In genomic region chr2:96869281-96869823, GRCh38 we compare ENCODE assay signal across 8 cellular contexts. TPM values are rescaled to one million over a fixed set of nuclear protein-coding genes. Genes with fewer than 3 reads are reported as not detected.
A peak's percentile ranks its signal among the peaks of the same experiment; 100 is the strongest.
DNase-seq lines count a peak whose midpoint lies in the region; ATAC-seq, FAIRE-seq and TF ChIP-seq lines count a peak whose summit lies in the region.

No MANE protein-coding gene starts in this region.

- H2AFZ ChIP-seq in smooth muscle cell (ENCODE audit: low read depth), result peak overlapping the region; percentile 36

- H3K36me3 ChIP-seq in MG63, result peaks cover 28% of the 10 kb centered on the region
- peaks cover 15% of the 10 kb centered on the region for H3K36me3 ChIP-seq in bronchial epithelial cell (ENCODE audit: control insufficient read depth, insufficient read depth, low read length)
- no peaks in the 10 kb centered on the region for H3K36me3 ChIP-seq in smooth muscle cell (ENCODE audit: low read depth)

- H3F3A ChIP-seq in smooth muscle cell (ENCODE audit: low read depth), result peaks cover 22% of the 10 kb centered on the region

- H4K20me1 ChIP-seq in smooth muscle cell (ENCODE audit: low read depth), result peaks cover 40% of the 10 kb centered on the region

- WGBS in smooth muscle cell (ENCODE audit: low lambda C conversion rate), result under 1% methylated on average over 29 of the region's 65 CpGs

- H3K4me2 ChIP-seq in smooth muscle cell, result peak overlapping the region; percentile 95

- H3K4me3 ChIP-seq in GM12875 (ENCODE audit: low read depth, low read length) (peak overlapping the region; percentile 84), MG63 (peak overlapping the region; percentile 82), bronchial epithelial cell (ENCODE audit: low read depth, low read length) (peak overlapping the region; percentile 80), smooth muscle cell (peak overlapping the region; percentile 91)

- peaks cover 54% of the 10 kb centered on the region for H3K79me2 ChIP-seq in smooth muscle cell (ENCODE audit: low read depth)

- no peaks in the 10 kb centered on the region for H3K9me3 ChIP-seq in MG63
- no peaks in the 10 kb centered on the region for H3K9me3 ChIP-seq in smooth muscle cell (replicated peaks; ENCODE audit: low read depth)

- no peak for FAIRE-seq in bronchial epithelial cell (lab: Jason Lieb, UNC)

- peaks cover 18% of the 10 kb centered on the region for H3K4me1 ChIP-seq in smooth muscle cell (ENCODE audit: low read depth)

- TF ChIP-seq CTCF in GM12875 (IDR thresholded peaks at IDR 0.05; ENCODE audit: borderline replicate concordance, insufficient read depth, low read depth, low read length) (no peak), bronchial epithelial cell (IDR thresholded peaks at IDR 0.05; ENCODE audit: insufficient read depth, low read length, severe bottlenecking) (no peak), smooth muscle cell (IDR thresholded peaks at IDR 0.05; ENCODE audit: borderline replicate concordance, insufficient read depth, poor library complexity, severe bottlenecking) (no peak)

- DNase-seq in 8988T (peak; percentile 60), MG63 (peak; percentile 77), bronchial epithelial cell (ENCODE audit: low read depth) (no peak), iris pigment epithelial cell (ENCODE audit: low read depth) (peak; percentile 89), smooth muscle cell (lab: John Stamatoyannopoulos, UW; ENCODE audit: unreplicated experiment) (peak; percentile 71)
- DNase-seq in stimulated activated CD4-positive, alpha-beta T cell treated with anti-CD3 and anti-CD28 coated beads, Interleukin-4, amount 100 ng/mL, for 1 hour, result no peak

- H3K9ac ChIP-seq in smooth muscle cell (ENCODE audit: low read depth), result peak overlapping the region; percentile 94

- no peak for ATAC-seq in HG03378 (IDR thresholded peaks at IDR 0.05; ENCODE audit: unreplicated experiment)

- H3K27ac ChIP-seq in smooth muscle cell (ENCODE audit: low read depth), result peak overlapping the region; percentile 80

- H3K27me3 ChIP-seq in MG63 (no peaks in the 10 kb centered on the region), bronchial epithelial cell (ENCODE audit: control insufficient read depth, insufficient read depth, low read length) (no peaks in the 10 kb centered on the region), smooth muscle cell (ENCODE audit: low read depth) (no peaks in the 10 kb centered on the region)

RNA-seq across cellular contexts. Expression of gene SEMA4C, which starts 0.5 kb away (rescaled TPM):
- total RNA-seq in MG63 (2014; rRNA removed; shearing (Covaris generic); ENCODE audit: low replicate concordance), result 12.6 and 16.2 TPM in 2 replicates
- total RNA-seq in bronchial epithelial cell, result 7.8 and 8.2 TPM in 2 replicates
- total RNA-seq in smooth muscle cell, result 41.0 and 42.0 TPM in 2 replicates
- polyA plus RNA-seq in smooth muscle cell, result 39.3 and 40.7 TPM in 2 replicates

RNA-seq across cellular contexts. Expression of gene ANKRD39, which starts 11.5 kb away (rescaled TPM):
- total RNA-seq in MG63 (2014; rRNA removed; shearing (Covaris generic); ENCODE audit: low replicate concordance), result 9.2 and 14.1 TPM in 2 replicates
- 5.8 and 8.2 TPM in 2 replicates for total RNA-seq in bronchial epithelial cell
- total RNA-seq in smooth muscle cell, result 7.9 and 9.6 TPM in 2 replicates
- polyA plus RNA-seq in smooth muscle cell, result 16.5 and 19.1 TPM in 2 replicates

RNA-seq across cellular contexts. Expression of gene ANKRD23, which starts 25.5 kb away (rescaled TPM):
- 1.7 and 8.3 TPM in 2 replicates for total RNA-seq in MG63 (2014; rRNA removed; shearing (Covaris generic); ENCODE audit: low replicate concordance)
- total RNA-seq in bronchial epithelial cell (0.79 and 1.2 TPM in 2 replicates), smooth muscle cell (1.6 and 5.6 TPM in 2 replicates)
- polyA plus RNA-seq in smooth muscle cell, result 1.7 and 3.5 TPM in 2 replicates

RNA-seq across cellular contexts. Expression of gene CNNM3, which starts 53.3 kb away (rescaled TPM):
- total RNA-seq in MG63 (2014; rRNA removed; shearing (Covaris generic); ENCODE audit: low replicate concordance), result 7.1 and 8.5 TPM in 2 replicates
- total RNA-seq in bronchial epithelial cell, result 5.9 and 6.1 TPM in 2 replicates
- total RNA-seq in smooth muscle cell, result 2.4 and 3.2 TPM in 2 replicates
- polyA plus RNA-seq in smooth muscle cell, result 4.8 and 5.5 TPM in 2 replicates

Comparison
In these comparisons a context has a peak if more than half of its experiments do, and no peak if none do; other contexts are left out.
1. DNase-seq: peak in 8988T (single experiment), MG63 (single experiment), iris pigment epithelial cell (single experiment) and smooth muscle cell (single experiment); none in bronchial epithelial cell (single experiment) and stimulated activated CD4-positive, alpha-beta T cell treated with anti-CD3 and anti-CD28 coated beads, Interleukin-4, amount 100 ng/mL, for 1 hour (single experiment).
2. Peak in every context shown above with its lines, with median percentiles within 50 percentile points of each other: H3K4me3 ChIP-seq.